Comparison of ENCODE assay signal across 1 cellular context in the genomic region with DNA sequence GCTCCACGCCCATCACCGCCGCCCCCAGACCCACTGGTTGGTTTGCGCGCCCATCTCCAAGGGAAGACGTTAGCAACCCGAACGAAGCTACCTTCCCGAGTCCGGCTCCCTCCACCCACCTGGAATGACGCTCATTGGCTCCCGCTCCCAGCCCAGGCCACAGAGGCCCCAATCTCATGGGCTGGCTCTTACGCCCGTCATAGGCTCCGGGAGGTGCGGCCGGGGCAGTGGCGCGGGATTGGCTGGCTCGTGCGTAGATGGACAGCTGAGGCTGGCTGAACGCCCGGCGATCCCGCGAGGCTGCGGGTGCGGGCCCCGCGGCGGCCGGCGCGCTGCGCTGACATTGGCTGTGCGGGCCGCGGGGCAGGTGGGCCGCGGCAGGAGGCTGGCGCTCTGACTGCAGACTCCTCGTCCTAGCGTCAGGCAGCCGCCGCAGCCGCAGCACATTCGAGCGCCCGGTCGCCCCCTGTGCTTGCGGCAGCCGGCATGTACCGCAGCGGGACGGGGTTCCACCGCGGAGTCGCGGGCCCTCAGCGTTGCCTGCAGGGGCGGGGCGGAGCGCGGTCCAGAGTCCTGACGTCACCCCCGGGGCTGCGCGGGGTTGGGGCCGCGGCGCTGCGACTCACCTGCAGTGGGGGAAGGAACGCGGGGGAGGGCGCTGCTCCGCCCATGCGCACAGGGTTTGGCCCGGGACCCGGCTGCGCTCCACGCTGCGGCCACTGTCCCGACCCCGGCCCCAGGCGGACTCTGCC.
TF ChIP-seq lines count a peak whose summit lies in the region.

No MANE protein-coding gene starts in this region.

TF ChIP-seq in Ishikawa, 13 proteins besides CTCF, POLR2A, EP300 and RAD21 (continued from another document):
- TF ChIP-seq, protein P1, sequence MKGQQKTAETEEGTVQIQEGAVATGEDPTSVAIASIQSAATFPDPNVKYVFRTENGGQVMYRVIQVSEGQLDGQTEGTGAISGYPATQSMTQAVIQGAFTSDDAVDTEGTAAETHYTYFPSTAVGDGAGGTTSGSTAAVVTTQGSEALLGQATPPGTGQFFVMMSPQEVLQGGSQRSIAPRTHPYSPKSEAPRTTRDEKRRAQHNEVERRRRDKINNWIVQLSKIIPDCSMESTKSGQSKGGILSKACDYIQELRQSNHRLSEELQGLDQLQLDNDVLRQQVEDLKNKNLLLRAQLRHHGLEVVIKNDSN (IDR thresholded peaks at IDR 0.05), result no peak
- TF ChIP-seq CREB1 (IDR thresholded peaks at IDR 0.05; ENCODE audit: low read depth), result peak; percentile 53
- TF ChIP-seq, protein P2, sequence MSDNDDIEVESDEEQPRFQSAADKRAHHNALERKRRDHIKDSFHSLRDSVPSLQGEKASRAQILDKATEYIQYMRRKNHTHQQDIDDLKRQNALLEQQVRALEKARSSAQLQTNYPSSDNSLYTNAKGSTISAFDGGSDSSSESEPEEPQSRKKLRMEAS (IDR thresholded peaks at IDR 0.05), result peak; percentile 79
- TF ChIP-seq CEBPB (IDR thresholded peaks at IDR 0.05), result no peak; the same call in 1 of the 2 replicates
- TF ChIP-seq FOXM1 (IDR thresholded peaks at IDR 0.05; ENCODE audit: borderline replicate concordance, low read depth), result no peak
- TF ChIP-seq TAF1 (IDR thresholded peaks at IDR 0.05; ENCODE audit: low read depth), result peak; percentile 70; the same call in 1 of the 2 replicates
- peak; percentile 87 for TF ChIP-seq EGR1 (IDR thresholded peaks at IDR 0.05)
